In genomic region chr4:142435599-142436235, GRCh38 we compare ENCODE assay signal across 16 cellular contexts.
DNase-seq lines count a peak whose midpoint lies in the region; ATAC-seq and TF ChIP-seq lines count a peak whose summit lies in the region.
"Had no signal": no experiment of that assay in that cellular context is flagged by ENCODE, and none has a peak within 500 bp of the region (broad histone marks: within the 10 kb centered on the region; RNA-seq: fewer than 3 reads in every experiment).

No MANE protein-coding gene starts in this region.

- H3K4me1 ChIP-seq in RWPE2 (ENCODE audit: insufficient read depth, poor library complexity, severe bottlenecking) (peaks cover 4% of the 10 kb centered on the region), iPS-18a (ENCODE audit: control insufficient read depth, low read depth, low read length) (peaks cover 8% of the 10 kb centered on the region)
- H3K4me1 ChIP-seq: adrenal gland, thyroid gland had no signal

- no peaks in the 10 kb centered on the region for H3K36me3 ChIP-seq in RWPE2 (ENCODE audit: low read depth)
- no peaks in the 10 kb centered on the region for H3K36me3 ChIP-seq in iPS-18a (ENCODE audit: control insufficient read depth, low read depth, low read length)
- H3K36me3 ChIP-seq: adrenal gland, thyroid gland had no signal

- H3K27me3 ChIP-seq in RWPE2 (ENCODE audit: insufficient read depth, poor library complexity, severe bottlenecking), result no peaks in the 10 kb centered on the region
- no peaks in the 10 kb centered on the region for H3K27me3 ChIP-seq in iPS-18a (ENCODE audit: control insufficient read depth, insufficient read depth, low read length)
- H3K27me3 ChIP-seq: adrenal gland, thyroid gland had no signal

- TF ChIP-seq CTCF in RWPE2 (IDR thresholded peaks at IDR 0.05; ENCODE audit: poor library complexity, severe bottlenecking) (no peak), retinal pigment epithelial cell (conservative IDR thresholded peaks at IDR 0.05; ENCODE audit: low read depth, low read length) (no peak), coronary artery (IDR thresholded peaks at IDR 0.05) (no peak)

- no peak overlapping the region for H3K27ac ChIP-seq in RWPE2 (ENCODE audit: poor library complexity, severe bottlenecking)
- peak overlapping the region; percentile 57 for H3K27ac ChIP-seq in iPS-18a (ENCODE audit: low read length)
- H3K27ac ChIP-seq in coronary artery, result no peak overlapping the region
- H3K27ac ChIP-seq: adrenal gland, thyroid gland had no signal

- H3K9me3 ChIP-seq in RWPE2 (ENCODE audit: severe bottlenecking), result no peaks in the 10 kb centered on the region
- H3K9me3 ChIP-seq in iPS-18a (ENCODE audit: control insufficient read depth, low read depth, low read length), result no peaks in the 10 kb centered on the region
- H3K9me3 ChIP-seq: thyroid gland had no signal

- no peak overlapping the region for H3K4me3 ChIP-seq in RWPE2 (ENCODE audit: severe bottlenecking)
- no peak overlapping the region for H3K4me3 ChIP-seq in iPS-18a (ENCODE audit: low read length)
- no peak overlapping the region for H3K4me3 ChIP-seq in retinal pigment epithelial cell (ENCODE audit: low read length)
- H3K4me3 ChIP-seq in coronary artery, result no peak overlapping the region
- H3K4me3 ChIP-seq: A549, adrenal gland, thyroid gland had no signal

- peak; percentile 52 to 67 for DNase-seq in NCI-H524 (lab: John Stamatoyannopoulos, UW)
- no peak for DNase-seq in NCI-H524 treated with DMSO at 0.1 percent for 48 hours (lab: John Stamatoyannopoulos, UW)
- peak; percentile 46 for DNase-seq in RWPE2 (ENCODE audit: low spot score)
- peak; percentile 41 for DNase-seq in retinal pigment epithelial cell (ENCODE audit: low read depth)
- no peak for DNase-seq in NCI-H187 (lab: John Stamatoyannopoulos, UW)
- no peak for DNase-seq in coronary artery (ENCODE audit: low spot score)
- DNase-seq: activated CD8-positive, alpha-beta T cell treated with anti-CD3 and anti-CD28 coated beads for 36 hours; adrenal gland; CD4-positive, CD25-positive, alpha-beta regulatory T cell; cerebellar nuclear complex; GF-D8; NCI-H1105 had no signal

- ATAC-seq in RWPE2 (ENCODE audit: low read depth) (no peak), HG02884 (IDR thresholded peaks at IDR 0.05; ENCODE audit: unreplicated experiment) (no peak)
- ATAC-seq: A549; activated CD8-positive, alpha-beta T cell treated with anti-CD3 and anti-CD28 coated beads for 36 hours had no signal

- no peak overlapping the region for H3K9ac ChIP-seq in iPS-18a (ENCODE audit: low read length)

Comparison
In these comparisons a context has a peak if more than half of its experiments do, and no peak if none do; other contexts are left out.
1. DNase-seq: peak in NCI-H524 (2 of 2), RWPE2 (single experiment) and retinal pigment epithelial cell (single experiment); none in NCI-H524 treated with DMSO at 0.1 percent for 48 hours (single experiment), NCI-H187 (0 of 2) and coronary artery (single experiment).